Comparison of ENCODE assay signal across 19 cellular contexts in the genomic region with DNA sequence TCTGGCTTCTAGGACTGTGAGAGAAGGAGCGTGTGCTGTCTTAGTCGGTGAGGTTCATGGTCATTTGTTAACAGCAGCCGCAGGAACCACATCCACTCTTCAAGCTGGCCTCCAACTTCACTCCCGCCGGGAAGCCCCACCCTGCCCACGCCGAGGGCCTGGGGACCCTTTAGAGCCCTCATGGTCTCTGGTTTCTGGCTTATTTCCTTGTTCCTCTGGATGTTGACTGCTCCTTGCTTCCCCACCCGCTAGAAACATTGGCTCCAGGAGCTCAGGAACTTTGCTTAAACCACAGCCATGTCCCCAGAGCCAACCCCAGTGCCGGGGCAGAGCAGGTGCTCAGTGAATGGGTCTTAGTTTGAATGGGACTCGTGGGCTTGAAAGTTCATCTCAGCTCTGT. TPM values are rescaled to one million over a fixed set of nuclear protein-coding genes. Genes with fewer than 3 reads are reported as not detected.
DNase-seq lines count a peak whose midpoint lies in the region; ATAC-seq and TF ChIP-seq lines count a peak whose summit lies in the region.
"Had no signal": no experiment of that assay in that cellular context is flagged by ENCODE, and none has a peak within 500 bp of the region (broad histone marks: within the 10 kb centered on the region; RNA-seq: fewer than 3 reads in every experiment).

No MANE protein-coding gene starts in this region.

- no peak overlapping the region for H3K27ac ChIP-seq in psoas muscle
- H3K27ac ChIP-seq in aorta (ENCODE audit: low read depth in 1 of 2, low read length in 2 of 2): no peak overlapping the region
- H3K27ac ChIP-seq: KMS-11 had no signal

- ATAC-seq in left ventricle myocardium superior (peak; percentile 1), Right ventricle myocardium inferior (no peak), psoas muscle (no peak), aorta (ENCODE audit: low FRiP score) (no peak), HG03457 (IDR thresholded peaks at IDR 0.05; ENCODE audit: unreplicated experiment) (no peak)
- ATAC-seq: Panc1 had no signal

- H3K4me3 Mint-ChIP-seq in chondrocyte (ENCODE audit: unreplicated experiment): no peak overlapping the region
- H3K4me3 Mint-ChIP-seq: CD4-positive, alpha-beta memory T cell had no signal

- H3K27me3 ChIP-seq in psoas muscle (ENCODE audit: insufficient read depth in 3 of 3, low read length in 2 of 3) (no peaks in the 10 kb centered on the region), aorta (ENCODE audit: control insufficient read depth in 1 of 2, insufficient read depth in 2 of 2, low read length in 1 of 2) (no peaks in the 10 kb centered on the region)

- TF ChIP-seq CTCF in chondrocyte (IDR thresholded peaks at IDR 0.05) (no peak), psoas muscle (IDR thresholded peaks at IDR 0.05) (no peak)

- peaks cover 2% of the 10 kb centered on the region for H3K36me3 Mint-ChIP-seq in chondrocyte (ENCODE audit: low read depth)
- H3K36me3 Mint-ChIP-seq: CD4-positive, alpha-beta memory T cell had no signal

- 58 to 74% (median 60%) methylated on average over 10 of the region's 10 CpGs for WGBS in psoas muscle, 3 donors
- 83 to 91% methylated on average over 10 of the region's 10 CpGs for WGBS in aorta, 2 donors

- intact Hi-C loops in left ventricle myocardium superior (cut with micrococcal nuclease): no loop called here
- intact Hi-C loops in Right ventricle myocardium inferior (cut with DNase I): no loop called here
- intact Hi-C loops in psoas muscle (cut with DNase I): no loop called here
- intact Hi-C loops in aorta (cut with DNase I): no loop called here

- peaks cover 7% of the 10 kb centered on the region for H3K27me3 Mint-ChIP-seq in chondrocyte (ENCODE audit: low read depth)

- no peak overlapping the region for H3K27ac Mint-ChIP-seq in chondrocyte (ENCODE audit: unreplicated experiment)
- H3K27ac Mint-ChIP-seq: CD4-positive, alpha-beta memory T cell had no signal

- DNase-seq in left ventricle myocardium superior (no peak), Right ventricle myocardium inferior (ENCODE audit: missing footprints) (no peak), chondrocyte (ENCODE audit: low spot score) (peak; percentile 36), psoas muscle (peak; percentile 6 to 48), aorta (peak; percentile 14 to 26), OCI-M1 (lab: John Stamatoyannopoulos, UW) (no peak)
- DNase-seq: ACHN; Calu3; CD4-positive, alpha-beta memory T cell; DMS53; NCI-H1048; NCI-H1436 treated with DMSO at 0.1 percent for 48 hours; NCI-H2029 treated with DMSO at 0.1 percent for 48 hours; NCI-H510A; NCI-H82; SHP77 had no signal

- H3K36me3 ChIP-seq in psoas muscle (ENCODE audit: insufficient read depth in 1 of 2, low read depth in 1 of 2) (no peaks in the 10 kb centered on the region), aorta (ENCODE audit: control insufficient read depth in 1 of 2, insufficient read depth in 2 of 2, low read length in 1 of 2) (no peaks in the 10 kb centered on the region)

- H3K9me3 Mint-ChIP-seq in chondrocyte (ENCODE audit: low read depth): peaks cover 19% of the 10 kb centered on the region

- no peaks in the 10 kb centered on the region for H3K9me3 ChIP-seq in psoas muscle
- no peaks in the 10 kb centered on the region for H3K9me3 ChIP-seq in aorta (ENCODE audit: control insufficient read depth, low read length)

- peaks cover 21% of the 10 kb centered on the region for H3K4me1 ChIP-seq in psoas muscle
- no peaks in the 10 kb centered on the region for H3K4me1 ChIP-seq in aorta (ENCODE audit: control insufficient read depth in 1 of 2, insufficient read depth in 2 of 2, low read length in 2 of 2)

- no peak overlapping the region for H3K4me3 ChIP-seq in psoas muscle
- no peak overlapping the region for H3K4me3 ChIP-seq in aorta (ENCODE audit: low read length in 2 of 2)

- peaks cover 11% of the 10 kb centered on the region for H3K4me1 Mint-ChIP-seq in chondrocyte (ENCODE audit: low read depth)
- H3K4me1 Mint-ChIP-seq: CD4-positive, alpha-beta memory T cell had no signal

RNA-seq across cellular contexts. Expression of gene HTRA3, which starts 40.8 kb away (rescaled TPM):
- 95.6 TPM for total RNA-seq in left ventricle myocardium superior
- total RNA-seq in Right ventricle myocardium inferior: 131 TPM
- total RNA-seq in chondrocyte: 0.68 to 4.8 TPM (median 3.5 TPM) in 3 replicates
- 10 to 100 TPM in 2 of 4 donors, 1 to 10 TPM in 2; 7.2 to 26.4 (median 17.0) TPM for total RNA-seq in psoas muscle
- 10 to 100 TPM; 11.1 to 15.5 (median 14.0) TPM for polyA plus RNA-seq in psoas muscle
- total RNA-seq in aorta: 100 to 1,000 TPM in 1 of 2 donors, 10 to 100 TPM in 1; 31.8 to 129 TPM
- polyA plus RNA-seq in aorta: 1 to 10 TPM; 1.1 to 5.2 TPM
- total RNA-seq: Calu3; CD4-positive, alpha-beta memory T cell had no signal
- polyA plus RNA-seq: CD4-positive, alpha-beta memory T cell had no signal

Comparison
In these comparisons a context has a peak if more than half of its experiments do, and no peak if none do; other contexts are left out.
1. DNase-seq: peak in chondrocyte (single experiment), psoas muscle (2 of 2) and aorta (2 of 2); none in left ventricle myocardium superior (single experiment), Right ventricle myocardium inferior (single experiment) and OCI-M1 (single experiment).